27 cellular contexts compared by ENCODE assay signal in genomic region chrX:145533534-145533933, GRCh38.
"Had no signal": no experiment of that assay in that cellular context is flagged by ENCODE, and none has a peak within 500 bp of the region (broad histone marks: within the 10 kb centered on the region; RNA-seq: fewer than 3 reads in every experiment).

No MANE protein-coding gene starts in this region.

- H3K9me3 ChIP-seq: stomach, suprapubic skin, testis, thoracic aorta, thyroid gland, tibial artery, tibial nerve, transverse colon, upper lobe of left lung, upper lobe of right lung, uterus, vagina had no signal

- ATAC-seq: stimulated activated effector memory CD8-positive, alpha-beta T cell treated with anti-CD3 and anti-CD28 coated beads, Interleukin-12 subunit alpha, Interleukin-12 subunit beta, amount 100 ng/mL, for 72 hours; stimulated activated memory B cell treated with anti-CD40 and anti-IgM and Interleukin-4, amounts not matched to agents 10 μg/mL and 1 μg/mL and 100 μg/mL, for 72 hours; stimulated activated naive B cell treated with anti-CD40 and anti-IgM and Interleukin-4, amounts not matched to agents 10 μg/mL and 1 μg/mL and 100 μg/mL, for 72 hours; stimulated activated naive CD8-positive, alpha-beta T cell treated with anti-CD3 and anti-CD28 coated beads, Interleukin-15, amount 100 ng/mL, for 72 hours; stimulated activated naive CD8-positive, alpha-beta T cell treated with anti-CD3 and anti-CD28 coated beads, Interleukin-15, Interleukin-2, amounts not matched to agents 100 U/mL and 50 U/mL, for 24 hours; upper lobe of right lung had no signal

- H3K4me3 ChIP-seq: stomach, suprapubic skin, testis, thoracic aorta, thyroid gland, tibial artery, tibial nerve, transverse colon, upper lobe of left lung, upper lobe of right lung, uterus, vagina had no signal

- H3K27me3 ChIP-seq: stomach, suprapubic skin, testis, thyroid gland, tibial artery, tibial nerve, transverse colon, upper lobe of left lung, upper lobe of right lung, uterus, vagina had no signal

- DNase-seq: stimulated activated CD4-positive, alpha-beta T cell treated with anti-CD3 and anti-CD28 coated beads, Interleukin-2, amount 100 ng/mL, for 48 hours; stimulated activated CD4-positive, alpha-beta T cell treated with anti-CD3 and anti-CD28 coated beads, Interleukin-4, amount 100 ng/mL, for 1 hour; stimulated activated CD4-positive, alpha-beta T cell treated with anti-CD3 and anti-CD28 coated beads, Interleukin-4, amount 100 ng/mL, for 24 hours; stimulated activated CD4-positive, alpha-beta T cell treated with anti-CD3 and anti-CD28 coated beads, Interleukin-4, amount 100 ng/mL, for 4 hours; stimulated activated CD8-positive, alpha-beta memory T cell treated with anti-CD3 and anti-CD28 coated beads, Interleukin-4, amount 100 ng/mL, for 48 hours; stimulated activated naive B cell treated with anti-CD40 and anti-IgM and Interleukin-4, amounts not matched to agents 10 μg/mL and 1 μg/mL and 100 μg/mL, for 72 hours; stimulated activated naive CD4-positive, alpha-beta T cell; stimulated activated naive CD4-positive, alpha-beta T cell treated with Interleukin-2 at 50 U/mL for 16 hours; stimulated activated naive CD8-positive, alpha-beta T cell treated with anti-CD3 and anti-CD28 coated beads, Interleukin-15, amount 100 ng/mL, for 72 hours; stimulated activated naive CD8-positive, alpha-beta T cell treated with anti-CD3 and anti-CD28 coated beads, Interleukin-15, Interleukin-2, amounts not matched to agents 100 U/mL and 50 U/mL, for 24 hours; stomach; substantia nigra; testis; thyroid gland; tibial artery; transverse colon; trophoblast cell; upper lobe of left lung; upper lobe of right lung; uterus had no signal

- H3K4me1 ChIP-seq: stomach, suprapubic skin, testis, thyroid gland, tibial artery, tibial nerve, transverse colon, upper lobe of left lung, upper lobe of right lung, uterus, vagina had no signal

- H3K36me3 ChIP-seq: stomach, suprapubic skin, thoracic aorta, thyroid gland, tibial artery, tibial nerve, transverse colon, upper lobe of left lung, upper lobe of right lung, uterus, vagina had no signal

- H3K27ac ChIP-seq: stomach, suprapubic skin, testis, thoracic aorta, thyroid gland, tibial artery, tibial nerve, transverse colon, upper lobe of left lung, upper lobe of right lung, uterus, vagina had no signal

- FAIRE-seq: urothelium cell line had no signal
